Comparison of ENCODE assay signal across 23 cellular contexts in genomic region chr10:125638555-125638954, GRCh38. TPM values are rescaled to one million over a fixed set of nuclear protein-coding genes. Genes with fewer than 3 reads are reported as not detected.
"Had no signal": no experiment of that assay in that cellular context is flagged by ENCODE, and none has a peak within 500 bp of the region (broad histone marks: within the 10 kb centered on the region; RNA-seq: fewer than 3 reads in every experiment).

No MANE protein-coding gene starts in this region.

- H3K4me3 ChIP-seq: SJSA1, SK-N-MC had no signal

- H3K9me3 ChIP-seq: SJSA1 had no signal

- H3K27ac ChIP-seq: SJSA1, SK-N-MC had no signal

- H3K4me1 ChIP-seq: SJSA1 had no signal

- DNase-seq: KBM-7, NCI-H1092, NCI-H1105 treated with DMSO at 0.1 percent for 48 hours, NCI-H1417 treated with DMSO at 0.1 percent for 48 hours, NCI-H146, NCI-H1694 treated with DMSO at 0.1 percent for 48 hours, NCI-H1930, NCI-H2081, NCI-H2107, NCI-H2227 treated with DMSO at 0.1 percent for 48 hours, NCI-H446, NCI-H510A, NCI-H524 treated with DMSO at 0.1 percent for 48 hours, NCI-H69, NCI-H774, Right ventricle myocardium superior, RPMI8226, SIG-M5 had no signal

- H3K36me3 ChIP-seq: SJSA1 had no signal

RNA-seq across cellular contexts. Expression of gene TEX36, which starts 44.4 kb away (rescaled TPM):
- total RNA-seq: HT-29, LHCN-M2, MCF 10A, Right ventricle myocardium superior, SJSA1 had no signal
